8 cellular contexts compared by ENCODE assay signal in genomic region chr10:102502337-102503151, GRCh38. TPM values are rescaled to one million over a fixed set of nuclear protein-coding genes. Genes with fewer than 3 reads are reported as not detected.
DNase-seq lines count a peak whose midpoint lies in the region; ATAC-seq lines count a peak whose summit lies in the region.

ACTR1A (minus strand) TSS chr10:102502712; CDS start chr10:102502647, 65 bp downstream.

- H3K4me1 ChIP-seq in HUES48 (ENCODE audit: control insufficient read depth, insufficient read depth, low read length) (peaks cover 17% of the 10 kb centered on the region), NT2/D1 (ENCODE audit: insufficient read depth, insufficient read length) (no peaks in the 10 kb centered on the region), endocrine pancreas (ENCODE audit: control insufficient read depth, insufficient read depth, low read length) (no peaks in the 10 kb centered on the region)

- H3K27ac Mint-ChIP-seq in activated CD8-positive, alpha-beta memory T cell treated with anti-CD3 and anti-CD28 coated beads, Interleukin-2, amount 10 ng/mL, durations not matched to agents 7 days and 5 days: no peak within 1 kb of the TSS
- no peak within 1 kb of the TSS for H3K27ac Mint-ChIP-seq in memory B cell

- in situ Hi-C loops in Caki2 (cut with HindIII; ENCODE audit: low pct_unique_long_range_greater_than_20kb, low sequenced_read_pairs): loop anchor here (10.0 kb wide), 2 partner anchors 72 to 328 kb away; no protein-coding TSS in a partner anchor

- H3K27me3 Mint-ChIP-seq in activated CD8-positive, alpha-beta memory T cell treated with anti-CD3 and anti-CD28 coated beads, Interleukin-2, amount 10 ng/mL, durations not matched to agents 7 days and 5 days: no peaks in the 10 kb centered on the region
- H3K27me3 Mint-ChIP-seq in memory B cell: no peaks in the 10 kb centered on the region

- H3K4me3 ChIP-seq in HUES48 (ENCODE audit: low read depth, low read length) (peak within 1 kb of the TSS; percentile 94), NT2/D1 (ENCODE audit: insufficient read length, low read depth) (peak within 1 kb of the TSS; percentile 81), endocrine pancreas (ENCODE audit: control insufficient read depth, insufficient read depth, low read length) (peak within 1 kb of the TSS; percentile 92)

- DNase-seq in Caki2 (ENCODE audit: low read depth) (peak; percentile 98), NT2/D1 (ENCODE audit: low read depth, low spot score) (peak; percentile 95), memory B cell (ENCODE audit: low spot score in 2 of 2) (peak; percentile 94 to 98)
- peak; percentile 97 for DNase-seq in activated CD8-positive, alpha-beta memory T cell treated with anti-CD3 and anti-CD28 coated beads, Interleukin-2, amount 10 ng/mL, durations not matched to agents 7 days and 5 days
- peak; percentile 82 for DNase-seq in stimulated activated CD8-positive, alpha-beta memory T cell treated with anti-CD3 and anti-CD28 coated beads, Interleukin-12 subunit alpha, Interleukin-12 subunit beta, amount 100 ng/mL, for 24 hours (ENCODE audit: extremely low read depth)

- H3K27ac ChIP-seq in HUES48 (ENCODE audit: low read depth, low read length): peak within 1 kb of the TSS; percentile 79

- no peak within 1 kb of the TSS for H3K4me3 Mint-ChIP-seq in activated CD8-positive, alpha-beta memory T cell treated with anti-CD3 and anti-CD28 coated beads, Interleukin-2, amount 10 ng/mL, durations not matched to agents 7 days and 5 days
- no peak within 1 kb of the TSS for H3K4me3 Mint-ChIP-seq in memory B cell

- CTCF ChIA-PET in activated CD8-positive, alpha-beta memory T cell treated with anti-CD3 and anti-CD28 coated beads, Interleukin-2, amount 10 ng/mL, durations not matched to agents 7 days and 5 days (lab: Charles Lee): interaction anchor here (0.8 to 10.5 kb wide), 19 partner anchors 9 to 333 kb away, joined by 3 to 138 read pairs (median 4); partner anchors contain the start of genes ARL3, SFXN2 and TRIM8

- H3K36me3 ChIP-seq in HUES48 (ENCODE audit: control insufficient read depth, insufficient read depth, low read length) (no peaks in the 10 kb centered on the region), NT2/D1 (ENCODE audit: insufficient read depth, insufficient read length, low read length) (peaks cover 18% of the 10 kb centered on the region), endocrine pancreas (ENCODE audit: control insufficient read depth, insufficient read depth, low read length) (no peaks in the 10 kb centered on the region)

- ATAC-seq in GM21390 (IDR thresholded peaks at IDR 0.05; ENCODE audit: unreplicated experiment): peak; percentile 44
- peak; percentile 56 for ATAC-seq in activated CD8-positive, alpha-beta memory T cell treated with anti-CD3 and anti-CD28 coated beads, Interleukin-2, amount 10 ng/mL, durations not matched to agents 7 days and 5 days
- ATAC-seq in memory B cell (ENCODE audit: low read depth): peak; percentile 53

- peaks cover 16% of the 10 kb centered on the region for H3K27me3 ChIP-seq in HUES48 (ENCODE audit: control insufficient read depth, insufficient read depth, low read length)
- H3K27me3 ChIP-seq in NT2/D1 (ENCODE audit: insufficient read depth, insufficient read length): no peaks in the 10 kb centered on the region
- H3K27me3 ChIP-seq in endocrine pancreas (ENCODE audit: control insufficient read depth, insufficient read depth, low read length): no peaks in the 10 kb centered on the region

- no peaks in the 10 kb centered on the region for H3K36me3 Mint-ChIP-seq in activated CD8-positive, alpha-beta memory T cell treated with anti-CD3 and anti-CD28 coated beads, Interleukin-2, amount 10 ng/mL, durations not matched to agents 7 days and 5 days
- H3K36me3 Mint-ChIP-seq in memory B cell: peaks cover 3% of the 10 kb centered on the region

- peaks cover 28% of the 10 kb centered on the region for H3K4me1 Mint-ChIP-seq in activated CD8-positive, alpha-beta memory T cell treated with anti-CD3 and anti-CD28 coated beads, Interleukin-2, amount 10 ng/mL, durations not matched to agents 7 days and 5 days
- H3K4me1 Mint-ChIP-seq in memory B cell: peaks cover 12% of the 10 kb centered on the region

- H3K9me3 Mint-ChIP-seq in activated CD8-positive, alpha-beta memory T cell treated with anti-CD3 and anti-CD28 coated beads, Interleukin-2, amount 10 ng/mL, durations not matched to agents 7 days and 5 days (ENCODE audit: low read depth): no peaks in the 10 kb centered on the region
- no peaks in the 10 kb centered on the region for H3K9me3 Mint-ChIP-seq in memory B cell

- H3K9me3 ChIP-seq in HUES48 (ENCODE audit: control insufficient read depth, insufficient read depth, low read length): no peaks in the 10 kb centered on the region
- no peaks in the 10 kb centered on the region for H3K9me3 ChIP-seq in NT2/D1 (ENCODE audit: insufficient read depth, low read length)
- H3K9me3 ChIP-seq in endocrine pancreas (ENCODE audit: control insufficient read depth, low read length): no peaks in the 10 kb centered on the region

- H3K9ac ChIP-seq in HUES48 (ENCODE audit: low read depth, low read length): peak within 1 kb of the TSS; percentile 64
- H3K9ac ChIP-seq in NT2/D1 (ENCODE audit: insufficient read length, low read depth): peak within 1 kb of the TSS; percentile 84
- peak within 1 kb of the TSS; percentile 93 for H3K9ac ChIP-seq in endocrine pancreas (ENCODE audit: control insufficient read depth, insufficient read depth, low read length)

RNA-seq across cellular contexts. Expression of gene ACTR1A, which starts in this region (rescaled TPM):
- 79.3 and 94.4 TPM in 2 replicates for total RNA-seq in Caki2 (2014; rRNA removed; shearing (Covaris generic); ENCODE audit: low replicate concordance)
- total RNA-seq in activated CD8-positive, alpha-beta memory T cell treated with anti-CD3 and anti-CD28 coated beads, Interleukin-2, amount 10 ng/mL, durations not matched to agents 7 days and 5 days: 10 to 100 TPM; 72.2 to 86.7 TPM

Comparison
In these comparisons a context has a peak if more than half of its experiments do, and no peak if none do; other contexts are left out.
1. Peak in every context shown above with its lines: DNase-seq, ATAC-seq, H3K4me3 ChIP-seq and H3K27ac ChIP-seq.